Comparison of ENCODE assay signal across 33 cellular contexts in genomic region chr2:53475766-53476165, GRCh38.
"Had no signal": no experiment of that assay in that cellular context is flagged by ENCODE, and none has a peak within 500 bp of the region (broad histone marks: within the 10 kb centered on the region; RNA-seq: fewer than 3 reads in every experiment).

No MANE protein-coding gene starts in this region.

- H3K9me3 ChIP-seq: body of pancreas, gastroesophageal sphincter, psoas muscle, right atrium auricular region, thyroid gland, upper lobe of left lung, vagina had no signal

- H2AFZ ChIP-seq: parathyroid adenoma had no signal

- H3K4me1 ChIP-seq: body of pancreas, gastroesophageal sphincter, parathyroid adenoma, psoas muscle, right atrium auricular region, thyroid gland, upper lobe of left lung, vagina had no signal

- H3K4me3 ChIP-seq: body of pancreas, coronary artery, dorsolateral prefrontal cortex, gastroesophageal sphincter, psoas muscle, right atrium auricular region, smooth muscle cell, thyroid gland, upper lobe of left lung, vagina had no signal

- ATAC-seq: activated CD8-positive, alpha-beta memory T cell treated with anti-CD3 and anti-CD28 coated beads, Interleukin-2, amount 10 ng/mL, durations not matched to agents 7 days and 5 days; activated CD8-positive, alpha-beta T cell treated with anti-CD3 and anti-CD28 coated beads, Interleukin-2, amount 10 ng/mL, durations not matched to agents 7 days and 5 days; body of pancreas; gastroesophageal sphincter; left colon; naive thymus-derived CD4-positive, alpha-beta T cell; psoas muscle; stimulated activated memory B cell treated with anti-CD40 and anti-IgM and Interleukin-4, amounts not matched to agents 10 μg/mL and 1 μg/mL and 100 μg/mL, for 72 hours; stimulated activated naive CD8-positive, alpha-beta T cell treated with anti-CD3 and anti-CD28 coated beads, Interleukin-15, amount 100 ng/mL, for 72 hours had no signal

- H3K9ac ChIP-seq: parathyroid adenoma had no signal

- H3K27me3 ChIP-seq: body of pancreas, dorsolateral prefrontal cortex, gastroesophageal sphincter, right atrium auricular region, thyroid gland, upper lobe of left lung, vagina had no signal

- H3K27ac ChIP-seq: body of pancreas, coronary artery, dorsolateral prefrontal cortex, gastroesophageal sphincter, parathyroid adenoma, psoas muscle, right atrium auricular region, thyroid gland, upper lobe of left lung, vagina had no signal

- H3K4me2 ChIP-seq: smooth muscle cell had no signal

- H3K79me2 ChIP-seq: parathyroid adenoma had no signal

- DNase-seq: activated B cell treated with CpG ODN at 0.5 μM for 24 hours; activated CD4-positive, alpha-beta T cell treated with anti-CD3 and anti-CD28 coated beads, Interleukin-2, amount 50 U/mL, for 1 hour; activated CD8-positive, alpha-beta memory T cell treated with anti-CD3 and anti-CD28 coated beads, Interleukin-2, amount 10 ng/mL, durations not matched to agents 7 days and 5 days; activated CD8-positive, alpha-beta T cell treated with anti-CD3 and anti-CD28 coated beads, Interleukin-2, amount 10 ng/mL, durations not matched to agents 7 days and 5 days; activated effector memory CD4-positive, alpha-beta T cell treated with Interleukin-2 at 50 U/mL for 16 hours; activated naive CD4-positive, alpha-beta T cell treated with Interleukin-2 at 50 U/mL for 16 hours; activated T-cell treated with anti-CD3 and anti-CD28 coated beads for 4 hours; anterior cingulate cortex; body of pancreas; dorsolateral prefrontal cortex; effector memory CD4-positive, alpha-beta T cell; erythroblast; head of caudate nucleus; hippocampal formation; left colon; midbrain; naive thymus-derived CD4-positive, alpha-beta T cell; nucleus accumbens; psoas muscle; stimulated activated CD4-positive, alpha-beta T cell treated with anti-CD3 and anti-CD28 coated beads, Interleukin-1b, Interleukin-23, amount 100 ng/mL, for 48 hours; stimulated activated CD4-positive, alpha-beta T cell treated with anti-CD3 and anti-CD28 coated beads, Interleukin-4, amount 100 ng/mL, for 4 hours; stimulated activated CD8-positive, alpha-beta memory T cell treated with anti-CD3 and anti-CD28 coated beads, Interleukin-4, amount 100 ng/mL, for 48 hours; stimulated activated naive CD8-positive, alpha-beta T cell treated with anti-CD3 and anti-CD28 coated beads, Interleukin-15, amount 100 ng/mL, for 72 hours; substantia nigra; thyroid gland; upper lobe of left lung had no signal

- H3K36me3 ChIP-seq: gastroesophageal sphincter, right atrium auricular region, thyroid gland, upper lobe of left lung, vagina had no signal
